Comparison of ENCODE assay signal across 11 cellular contexts in the genomic region with DNA sequence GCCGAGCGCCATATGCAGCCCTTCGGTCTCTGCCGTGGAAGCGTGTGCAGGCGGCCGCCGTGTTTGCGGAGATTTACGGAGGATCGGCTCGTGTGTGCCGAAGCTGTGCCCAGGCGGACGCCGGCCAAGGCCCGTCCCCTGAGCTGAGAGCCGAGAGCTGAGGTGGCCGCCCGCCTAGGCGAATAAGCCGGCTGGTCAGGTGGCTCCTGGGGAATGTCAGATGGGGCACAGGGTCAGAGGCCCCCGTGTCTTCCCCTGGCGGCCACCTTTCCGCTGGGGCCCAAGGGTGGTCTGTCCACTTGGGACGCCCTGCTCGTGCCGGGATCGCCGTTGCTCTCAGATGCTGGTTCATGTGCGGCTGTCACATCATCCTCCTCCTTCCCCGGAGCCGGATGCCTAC.
A peak's percentile ranks its signal among the peaks of the same experiment; 100 is the strongest.
DNase-seq lines count a peak whose midpoint lies in the region; ATAC-seq and TF ChIP-seq lines count a peak whose summit lies in the region.
"Had no signal": no experiment of that assay in that cellular context is flagged by ENCODE, and none has a peak within 500 bp of the region (broad histone marks: within the 10 kb centered on the region; RNA-seq: fewer than 3 reads in every experiment).

No MANE protein-coding gene starts in this region.

- H3K36me3 ChIP-seq in SJCRH30, result no peaks in the 10 kb centered on the region
- H3K36me3 ChIP-seq in parathyroid adenoma (ENCODE audit: control insufficient read depth, insufficient read depth, low read length), result no peaks in the 10 kb centered on the region
- no peaks in the 10 kb centered on the region for H3K36me3 ChIP-seq in tibial nerve
- no peaks in the 10 kb centered on the region for H3K36me3 ChIP-seq in body of pancreas (replicated peaks in 1 of 2; ENCODE audit: insufficient read depth in 1 of 2, low read depth in 2 of 2)

- TF ChIP-seq POLR2A in tibial nerve (IDR thresholded peaks at IDR 0.05) (no peak), body of pancreas (IDR thresholded peaks at IDR 0.05) (no peak)

- intact Hi-C loops in body of pancreas (cut with DNase I), result no loop called here

- no peak overlapping the region for H3K4me3 Mint-ChIP-seq in immature natural killer cell
- H3K4me3 Mint-ChIP-seq: effector memory CD8-positive, alpha-beta T cell; stimulated activated naive CD8-positive, alpha-beta T cell treated with anti-CD3 and anti-CD28 coated beads, Interleukin-15, amount 100 ng/mL, for 72 hours had no signal

- DNase-seq in SJCRH30, result no peak
- peak; percentile 15 for DNase-seq in foreskin melanocyte
- DNase-seq in tibial nerve (ENCODE audit: low spot score in 2 of 2), result no peak
- DNase-seq in activated naive CD4-positive, alpha-beta T cell treated with anti-CD3 and anti-CD28 coated beads, Interleukin-2, amount 50 U/mL, for 16 hours, result no peak
- DNase-seq in NCI-H1417 treated with DMSO at 0.1 percent for 48 hours (lab: John Stamatoyannopoulos, UW), result no peak
- DNase-seq in immature natural killer cell, result no peak
- DNase-seq in body of pancreas, result no peak
- DNase-seq: effector memory CD8-positive, alpha-beta T cell; stimulated activated naive CD8-positive, alpha-beta T cell treated with anti-CD3 and anti-CD28 coated beads, Interleukin-15, amount 100 ng/mL, for 72 hours had no signal

- H3K27ac ChIP-seq in SJCRH30 (peak overlapping the region; percentile 93; the same call in 1 of the 2 replicates), parathyroid adenoma (no peak overlapping the region), tibial nerve (peak overlapping the region; percentile 1 to 84 (median 54)), body of pancreas (no peak overlapping the region)

- no peak overlapping the region for H3K9ac ChIP-seq in parathyroid adenoma

- ATAC-seq in body of pancreas, result no peak
- ATAC-seq: effector memory CD8-positive, alpha-beta T cell; K562; stimulated activated naive CD8-positive, alpha-beta T cell treated with anti-CD3 and anti-CD28 coated beads, Interleukin-15, amount 100 ng/mL, for 72 hours had no signal

- H3K36me3 Mint-ChIP-seq in immature natural killer cell, result no peaks in the 10 kb centered on the region

- H3K4me3 ChIP-seq in SJCRH30 (no peak overlapping the region), parathyroid adenoma (ENCODE audit: low read depth, low read length) (peak overlapping the region; percentile 30), tibial nerve (peak overlapping the region; percentile 7 to 52 (median 42)), body of pancreas (no peak overlapping the region)
- H3K4me3 ChIP-seq: K562 had no signal

- WGBS in tibial nerve, 2 donors, result 25 to 42% methylated on average over 18 to 29 of the region's 33 CpGs
- 59 to 80% methylated on average over 25 to 33 of the region's 33 CpGs for WGBS in body of pancreas, 2 donors

- H3K27ac Mint-ChIP-seq in immature natural killer cell, result no peak overlapping the region
- H3K27ac Mint-ChIP-seq: effector memory CD8-positive, alpha-beta T cell; stimulated activated naive CD8-positive, alpha-beta T cell treated with anti-CD3 and anti-CD28 coated beads, Interleukin-15, amount 100 ng/mL, for 72 hours had no signal

- H3K79me2 ChIP-seq in parathyroid adenoma, result no peaks in the 10 kb centered on the region

- no peaks in the 10 kb centered on the region for H3K9me3 ChIP-seq in SJCRH30 (replicated peaks)
- H3K9me3 ChIP-seq in parathyroid adenoma (ENCODE audit: control insufficient read depth, low read length), result no peaks in the 10 kb centered on the region
- H3K9me3 ChIP-seq in tibial nerve, result no peaks in the 10 kb centered on the region
- H3K9me3 ChIP-seq in body of pancreas, result no peaks in the 10 kb centered on the region

- H3K27me3 ChIP-seq in SJCRH30, result no peaks in the 10 kb centered on the region
- no peaks in the 10 kb centered on the region for H3K27me3 ChIP-seq in parathyroid adenoma (ENCODE audit: control insufficient read depth, insufficient read depth, low read length)
- no peaks in the 10 kb centered on the region for H3K27me3 ChIP-seq in tibial nerve
- no peaks in the 10 kb centered on the region for H3K27me3 ChIP-seq in body of pancreas

- H3K4me1 Mint-ChIP-seq in immature natural killer cell, result no peaks in the 10 kb centered on the region

- peak overlapping the region; percentile 37 for H3K4me2 ChIP-seq in parathyroid adenoma (ENCODE audit: low read length)

- no peak for TF ChIP-seq CTCF in parathyroid adenoma (IDR thresholded peaks at IDR 0.05)
- TF ChIP-seq CTCF in tibial nerve (IDR thresholded peaks at IDR 0.05), result no peak
- TF ChIP-seq CTCF in body of pancreas (IDR thresholded peaks at IDR 0.05), result no peak

- H3K27me3 Mint-ChIP-seq in immature natural killer cell (ENCODE audit: low read depth in 3 of 3), result peaks cover 1 to 3% (median 2%) of the 10 kb centered on the region in 3 donors

- peaks cover 29% of the 10 kb centered on the region for H3K4me1 ChIP-seq in SJCRH30
- no peaks in the 10 kb centered on the region for H3K4me1 ChIP-seq in parathyroid adenoma
- peaks cover 0 to 45% (median 2%) of the 10 kb centered on the region in 4 donors for H3K4me1 ChIP-seq in tibial nerve
- H3K4me1 ChIP-seq in body of pancreas, result peaks cover 7% of the 10 kb centered on the region

- no peak for TF ChIP-seq EP300 in tibial nerve (IDR thresholded peaks at IDR 0.05)

- no peak overlapping the region for H2AFZ ChIP-seq in parathyroid adenoma

- H3K9me3 Mint-ChIP-seq in immature natural killer cell, result no peaks in the 10 kb centered on the region
- H3K9me3 Mint-ChIP-seq: stimulated activated naive CD8-positive, alpha-beta T cell treated with anti-CD3 and anti-CD28 coated beads, Interleukin-15, amount 100 ng/mL, for 72 hours had no signal

Comparison
In these comparisons a context has a peak if more than half of its experiments do, and no peak if none do; other contexts are left out.
1. H3K27ac ChIP-seq: peak in SJCRH30 (single experiment) and tibial nerve (4 of 4); none in parathyroid adenoma (single experiment) and body of pancreas (0 of 4).
2. H3K4me3 ChIP-seq: peak in parathyroid adenoma (single experiment) and tibial nerve (4 of 4); none in SJCRH30 (single experiment) and body of pancreas (0 of 2).